Comparison of ENCODE assay signal across 10 cellular contexts in the genomic region with DNA sequence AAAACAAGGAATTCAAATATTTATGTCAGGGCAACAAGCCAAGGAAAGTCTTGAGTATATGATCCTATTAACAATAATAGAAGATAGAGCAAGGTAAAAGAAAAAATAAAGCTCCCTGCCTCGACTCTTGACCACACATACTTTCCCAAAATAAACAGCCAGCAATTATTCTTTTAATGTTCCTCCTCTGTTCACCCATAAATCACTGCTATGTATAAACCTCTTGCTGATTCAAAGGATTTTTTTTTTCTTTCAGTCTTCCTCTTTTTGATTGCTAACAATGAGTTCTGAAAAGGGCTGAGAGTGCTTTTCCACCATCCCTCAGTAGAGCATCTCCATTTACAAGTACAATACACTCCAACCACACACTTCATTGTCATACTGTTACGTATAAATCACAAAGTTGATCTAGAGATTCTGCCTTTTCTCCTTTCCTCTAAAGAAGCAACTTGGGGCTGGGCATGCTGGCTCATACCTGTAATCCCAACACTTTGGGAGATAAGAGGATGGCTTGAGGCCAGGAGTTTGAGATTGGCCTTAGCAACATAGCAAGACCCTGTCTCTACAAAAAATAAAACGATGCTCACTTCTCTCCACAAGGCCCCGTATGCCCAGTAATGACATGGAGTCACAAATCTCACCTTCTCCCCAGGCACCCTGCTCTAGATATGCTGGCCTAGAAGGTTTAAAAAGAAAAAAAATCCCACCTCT. TPM values are rescaled to one million over a fixed set of nuclear protein-coding genes. Genes with fewer than 3 reads are reported as not detected.
DNase-seq lines count a peak whose midpoint lies in the region; ATAC-seq and TF ChIP-seq lines count a peak whose summit lies in the region.
"Had no signal": no experiment of that assay in that cellular context is flagged by ENCODE, and none has a peak within 500 bp of the region (broad histone marks: within the 10 kb centered on the region; RNA-seq: fewer than 3 reads in every experiment).

No MANE protein-coding gene starts in this region.

- H3K27me3 ChIP-seq in suprapubic skin = no peaks in the 10 kb centered on the region

- H3K27ac ChIP-seq in suprapubic skin = peak overlapping the region; percentile 39
- H3K27ac ChIP-seq: WERI-Rb-1 had no signal

- H3K36me3 ChIP-seq in suprapubic skin = no peaks in the 10 kb centered on the region
- H3K36me3 ChIP-seq: WERI-Rb-1 had no signal

- peaks cover 50% of the 10 kb centered on the region for H3K4me1 ChIP-seq in suprapubic skin

- peaks cover 10% of the 10 kb centered on the region for H3K36me3 Mint-ChIP-seq in activated naive CD8-positive, alpha-beta T cell treated with anti-CD3 and anti-CD28 coated beads, Interleukin-2, amount 50 U/mL, for 24 hours (ENCODE audit: low read depth)
- peaks cover 24% of the 10 kb centered on the region for H3K36me3 Mint-ChIP-seq in activated naive CD8-positive, alpha-beta T cell treated with anti-CD3 and anti-CD28 coated beads for 36 hours

- H3K4me3 ChIP-seq in fibroblast of the aortic adventitia (ENCODE audit: low read depth, low read length) (no peak overlapping the region), suprapubic skin (no peak overlapping the region)

- no peak for ATAC-seq in activated naive CD8-positive, alpha-beta T cell treated with anti-CD3 and anti-CD28 coated beads, Interleukin-2, amount 50 U/mL, for 24 hours

- H3K27me3 Mint-ChIP-seq in activated naive CD8-positive, alpha-beta T cell treated with anti-CD3 and anti-CD28 coated beads, Interleukin-2, amount 50 U/mL, for 24 hours = no peaks in the 10 kb centered on the region
- no peaks in the 10 kb centered on the region for H3K27me3 Mint-ChIP-seq in activated naive CD8-positive, alpha-beta T cell treated with anti-CD3 and anti-CD28 coated beads for 36 hours

- no peak for TF ChIP-seq CTCF in fibroblast of the aortic adventitia (IDR thresholded peaks at IDR 0.05; ENCODE audit: insufficient read depth, low read length)
- no peak for TF ChIP-seq CTCF in suprapubic skin (IDR thresholded peaks at IDR 0.05)

- no peak for DNase-seq in activated naive CD8-positive, alpha-beta T cell treated with anti-CD3 and anti-CD28 coated beads, Interleukin-2, amount 50 U/mL, for 24 hours
- no peak for DNase-seq in activated naive CD8-positive, alpha-beta T cell treated with anti-CD3 and anti-CD28 coated beads for 36 hours
- peak; percentile 56 for DNase-seq in NCI-H748 (lab: John Stamatoyannopoulos, UW; ENCODE audit: unreplicated experiment)
- DNase-seq in fibroblast of the aortic adventitia (ENCODE audit: low read depth) = peak; percentile 41
- no peak for DNase-seq in suprapubic skin (ENCODE audit: low spot score in 2 of 2)
- no peak for DNase-seq in UCSD-AML1 (lab: John Stamatoyannopoulos, UW; ENCODE audit: unreplicated experiment)
- no peak for DNase-seq in stimulated activated CD4-positive, alpha-beta T cell treated with anti-CD3 and anti-CD28 coated beads, Interleukin-2, amount 100 ng/mL, for 48 hours
- no peak for DNase-seq in GF-D8 (lab: John Stamatoyannopoulos, UW)
- DNase-seq: right cardiac atrium, WERI-Rb-1 had no signal

- TF ChIP-seq POLR2A in suprapubic skin (IDR thresholded peaks at IDR 0.05) = no peak

- TF ChIP-seq EP300 in suprapubic skin (IDR thresholded peaks at IDR 0.05) = no peak

- peak overlapping the region; percentile 3 for H3K27ac Mint-ChIP-seq in activated naive CD8-positive, alpha-beta T cell treated with anti-CD3 and anti-CD28 coated beads, Interleukin-2, amount 50 U/mL, for 24 hours
- H3K27ac Mint-ChIP-seq in activated naive CD8-positive, alpha-beta T cell treated with anti-CD3 and anti-CD28 coated beads for 36 hours = no peak overlapping the region

- H3K4me1 Mint-ChIP-seq in activated naive CD8-positive, alpha-beta T cell treated with anti-CD3 and anti-CD28 coated beads, Interleukin-2, amount 50 U/mL, for 24 hours = peaks cover 47% of the 10 kb centered on the region
- peaks cover 39% of the 10 kb centered on the region for H3K4me1 Mint-ChIP-seq in activated naive CD8-positive, alpha-beta T cell treated with anti-CD3 and anti-CD28 coated beads for 36 hours

- no peak overlapping the region for H3K4me3 Mint-ChIP-seq in activated naive CD8-positive, alpha-beta T cell treated with anti-CD3 and anti-CD28 coated beads, Interleukin-2, amount 50 U/mL, for 24 hours
- no peak overlapping the region for H3K4me3 Mint-ChIP-seq in activated naive CD8-positive, alpha-beta T cell treated with anti-CD3 and anti-CD28 coated beads for 36 hours

- H3K9me3 ChIP-seq in suprapubic skin = no peaks in the 10 kb centered on the region

- WGBS in suprapubic skin = 64% methylated on average over 4 of the region's 4 CpGs

- H3K9me3 Mint-ChIP-seq in activated naive CD8-positive, alpha-beta T cell treated with anti-CD3 and anti-CD28 coated beads, Interleukin-2, amount 50 U/mL, for 24 hours = peaks cover 7% of the 10 kb centered on the region
- H3K9me3 Mint-ChIP-seq in activated naive CD8-positive, alpha-beta T cell treated with anti-CD3 and anti-CD28 coated beads for 36 hours = peaks cover 5% of the 10 kb centered on the region

RNA-seq across cellular contexts. Expression of a gene that starts 24.0 kb away (rescaled TPM):
- 10 to 100 TPM; 23.1 to 23.4 TPM for total RNA-seq in activated naive CD8-positive, alpha-beta T cell treated with anti-CD3 and anti-CD28 coated beads for 36 hours
- total RNA-seq in fibroblast of the aortic adventitia (ENCODE audit: low replicate concordance) (11.7 and 25.9 TPM in 2 replicates), suprapubic skin (10 to 100 TPM; 14.1 to 38.1 (median 24.4) TPM)

Comparison
In these comparisons a context has a peak if more than half of its experiments do, and no peak if none do; other contexts are left out.
1. DNase-seq: peak in NCI-H748 (single experiment) and fibroblast of the aortic adventitia (single experiment); none in activated naive CD8-positive, alpha-beta T cell treated with anti-CD3 and anti-CD28 coated beads, Interleukin-2, amount 50 U/mL, for 24 hours (single experiment), activated naive CD8-positive, alpha-beta T cell treated with anti-CD3 and anti-CD28 coated beads for 36 hours (single experiment), suprapubic skin (0 of 2), UCSD-AML1 (single experiment), stimulated activated CD4-positive, alpha-beta T cell treated with anti-CD3 and anti-CD28 coated beads, Interleukin-2, amount 100 ng/mL, for 48 hours (0 of 2) and GF-D8 (single experiment).